ENCODE assay signal across 8 cellular contexts in the genomic region with DNA sequence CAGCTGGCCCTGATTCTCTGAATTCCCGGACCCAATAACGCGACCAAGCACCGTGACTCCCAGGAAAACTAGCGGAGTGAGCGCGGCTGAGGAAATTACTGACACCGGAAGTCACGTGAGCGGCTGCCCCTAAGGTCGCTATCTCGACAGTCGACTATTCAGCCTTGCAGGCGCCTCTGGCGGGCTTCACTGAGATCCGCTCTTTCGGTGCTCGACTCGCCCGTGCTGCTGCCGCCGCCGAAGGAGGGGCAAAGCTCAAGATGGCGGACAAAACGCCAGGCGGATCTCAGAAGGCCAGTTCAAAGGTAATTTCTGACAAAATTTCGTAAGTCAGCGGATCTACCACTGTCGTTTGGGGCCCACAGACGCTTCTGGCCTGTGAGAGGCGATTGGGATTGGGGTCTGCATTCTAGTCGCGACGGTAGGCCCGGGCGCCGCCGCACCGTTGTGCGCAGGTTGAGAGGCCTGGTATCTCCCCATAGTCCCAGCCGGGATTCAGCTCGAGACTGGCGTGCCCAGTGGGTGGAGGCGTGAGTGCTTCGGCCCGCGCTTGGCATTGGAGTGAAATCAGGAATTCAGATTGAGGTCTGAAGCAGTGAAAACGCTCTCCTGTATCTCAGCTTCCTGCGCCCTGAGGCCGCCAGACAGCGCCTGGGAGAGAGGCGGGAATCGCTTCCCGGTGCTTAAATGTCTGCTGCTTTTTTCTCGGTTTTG. TPM values are rescaled to one million over a fixed set of nuclear protein-coding genes. Genes with fewer than 3 reads are reported as not detected.
DNase-seq lines count a peak whose midpoint lies in the region; TF ChIP-seq lines count a peak whose summit lies in the region.

TSS of gene U2SURP (plus strand) at position 202 of the 714 bp plus-strand sequence. CDS start at position 261, 59 bp downstream.

- peak within 1 kb of the TSS; percentile 93 for H3K27ac ChIP-seq in effector memory CD4-positive, alpha-beta T cell (ENCODE audit: insufficient read depth, low read length, poor library complexity, severe bottlenecking)

- peaks cover 8% of the 10 kb centered on the region for H3K4me1 ChIP-seq in effector memory CD4-positive, alpha-beta T cell (ENCODE audit: control insufficient read depth, insufficient read depth, low read length, poor library complexity, severe bottlenecking)

- TF ChIP-seq CTCF in GM20000 (IDR thresholded peaks at IDR 0.05; ENCODE audit: extremely low read depth, missing control alignments), result no peak

- H3K36me3 ChIP-seq in effector memory CD4-positive, alpha-beta T cell (ENCODE audit: control insufficient read depth, insufficient read depth, low read length), result no peaks in the 10 kb centered on the region

- CTCF ChIA-PET in activated CD8-positive, alpha-beta memory T cell treated with anti-CD3 and anti-CD28 coated beads for 36 hours (lab: Charles Lee), result interaction anchor here (1.0 to 1.5 kb wide), 2 partner anchors 9 to 1263 kb away, joined by 6 to 7 read pairs; partner anchors contain the start of gene RNF7

- no peaks in the 10 kb centered on the region for H3K9me3 ChIP-seq in effector memory CD4-positive, alpha-beta T cell (ENCODE audit: control insufficient read depth, low read length)

- H3K27me3 ChIP-seq in effector memory CD4-positive, alpha-beta T cell (replicated peaks; ENCODE audit: control insufficient read depth, insufficient read depth, low read length, poor library complexity, severe bottlenecking), result no peaks in the 10 kb centered on the region

- peak within 1 kb of the TSS; percentile 90 for H3K4me3 ChIP-seq in effector memory CD4-positive, alpha-beta T cell (ENCODE audit: insufficient read depth, low read depth, low read length, poor library complexity, severe bottlenecking)

- DNase-seq in CMK (ENCODE audit: low read depth) (peak; percentile 91), GM20000 (ENCODE audit: low spot score) (peak; percentile 89), HT-29 (ENCODE audit: low spot score) (peak; percentile 98), NOMO-1 (lab: John Stamatoyannopoulos, UW; ENCODE audit: unreplicated experiment in 2 of 2) (peak; percentile 99), medulla oblongata (ENCODE audit: extremely low spot score) (peak; percentile 99)
- peak; percentile 78 to 89 (median 87) for DNase-seq in effector memory CD4-positive, alpha-beta T cell
- peak; percentile 81 for DNase-seq in stimulated activated CD8-positive, alpha-beta memory T cell treated with anti-CD3 and anti-CD28 coated beads, Interleukin-12 subunit alpha, Interleukin-12 subunit beta, amount 100 ng/mL, for 1 hour (ENCODE audit: low read depth)

- POLR2A ChIA-PET in activated CD8-positive, alpha-beta memory T cell treated with anti-CD3 and anti-CD28 coated beads for 36 hours (lab: Charles Lee), result interaction anchor here (0.6 to 2.5 kb wide), 7 partner anchors 16 to 970 kb away, joined by 3 to 15 read pairs (median 4); partner anchors contain the start of genes ATR and DIPK2A

RNA-seq across cellular contexts. Expression of gene U2SURP, which starts in this region (rescaled TPM):
- 50.4 and 52.5 TPM in 2 replicates for total RNA-seq in HT-29 (2014; rRNA removed; shearing (Covaris generic))
- total RNA-seq in activated CD8-positive, alpha-beta memory T cell treated with anti-CD3 and anti-CD28 coated beads for 36 hours, result 100 to 1,000 TPM; 182 to 189 TPM

Comparison
In these comparisons a context has a peak if more than half of its experiments do, and no peak if none do; other contexts are left out.
1. Peak in every context shown above with its lines: DNase-seq, H3K4me3 ChIP-seq and H3K27ac ChIP-seq.